8 cellular contexts compared by ENCODE assay signal in the genomic region with DNA sequence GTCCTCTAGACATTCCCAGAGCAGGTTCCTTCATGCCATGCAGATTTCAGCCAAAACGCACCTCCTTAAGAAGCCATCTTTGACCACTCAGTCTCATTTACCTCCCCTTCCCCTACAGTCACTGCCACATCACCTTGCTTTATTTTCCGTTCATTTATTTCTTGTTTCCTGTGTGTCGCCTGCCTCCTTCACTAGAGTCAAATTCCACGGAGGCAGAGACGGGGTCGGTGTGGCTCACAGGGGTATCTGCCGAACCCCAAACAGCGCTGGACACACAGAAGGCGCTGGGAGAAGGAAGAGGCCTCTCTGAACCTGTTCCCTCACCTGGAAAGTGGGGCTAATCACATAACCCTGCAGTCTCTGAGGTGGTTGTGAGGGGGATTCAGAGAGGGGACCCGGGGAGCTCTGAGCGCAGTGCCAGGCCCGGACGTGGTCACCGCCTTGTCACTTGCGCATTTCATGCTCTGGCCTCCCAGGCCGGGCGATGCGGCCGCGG. TPM values are rescaled to one million over a fixed set of nuclear protein-coding genes. Genes with fewer than 3 reads are reported as not detected.
DNase-seq lines count a peak whose midpoint lies in the region; ATAC-seq, FAIRE-seq and TF ChIP-seq lines count a peak whose summit lies in the region.

No MANE protein-coding gene starts in this region.

- H3K36me3 ChIP-seq in SJSA1 (no peaks in the 10 kb centered on the region), iPS DF 6.9 (ENCODE audit: control insufficient read depth, insufficient read depth, low read length) (no peaks in the 10 kb centered on the region), skeletal muscle satellite cell (ENCODE audit: insufficient read depth, low read length) (no peaks in the 10 kb centered on the region)

- no peak for TF ChIP-seq POLR2A in GM12891 (IDR thresholded peaks at IDR 0.05; ENCODE audit: low read depth, low read length)

- H3K4me2 ChIP-seq in skeletal muscle satellite cell (ENCODE audit: low read length), result peak overlapping the region; percentile 88

- H3K9me3 ChIP-seq in SJSA1 (replicated peaks), result no peaks in the 10 kb centered on the region
- no peaks in the 10 kb centered on the region for H3K9me3 ChIP-seq in iPS DF 6.9 (ENCODE audit: control insufficient read depth, insufficient read depth, low read length)
- H3K9me3 ChIP-seq in skeletal muscle satellite cell (replicated peaks; ENCODE audit: low read length), result no peaks in the 10 kb centered on the region

- no peak for ATAC-seq in GM21447 (IDR thresholded peaks at IDR 0.05; ENCODE audit: unreplicated experiment)
- no peak for ATAC-seq in HG02798 (IDR thresholded peaks at IDR 0.05; ENCODE audit: poor library complexity, unreplicated experiment)
- ATAC-seq in GM19023 (IDR thresholded peaks at IDR 0.05; ENCODE audit: unreplicated experiment), result no peak
- no peak for ATAC-seq in GM18511 (IDR thresholded peaks at IDR 0.05; ENCODE audit: unreplicated experiment)

- FAIRE-seq in GM12891 (lab: Jason Lieb, UNC), result peak; percentile 62

- H3K4me1 ChIP-seq in SJSA1 (replicated peaks) (peaks cover 17% of the 10 kb centered on the region), iPS DF 6.9 (ENCODE audit: control insufficient read depth, insufficient read depth, low read length) (peaks cover 3% of the 10 kb centered on the region), skeletal muscle satellite cell (ENCODE audit: control insufficient read depth, insufficient read depth, low read length) (peaks cover 11% of the 10 kb centered on the region)

- DNase-seq in GM12891 (ENCODE audit: insufficient read length, low spot score) (no peak), SJSA1 (ENCODE audit: low read depth in 1 of 2, low spot score in 2 of 2) (no peak), iPS DF 6.9 (ENCODE audit: low read depth, low spot score) (no peak)

- H3K9ac ChIP-seq in skeletal muscle satellite cell (ENCODE audit: low read depth, low read length), result no peak overlapping the region

- whole genome bisulfite sequencing in iPS DF 6.9 (ENCODE audit: insufficient coverage, insufficient read length), result no CpG with 5 or more reads among the region's 20 CpGs

- H3K27ac ChIP-seq in SJSA1 (no peak overlapping the region), iPS DF 6.9 (ENCODE audit: low read length) (no peak overlapping the region)

- peak overlapping the region; percentile 41; the same call in 1 of the 2 replicates for H3K4me3 ChIP-seq in SJSA1
- peak overlapping the region; percentile 61; the same call in 1 of the 2 replicates for H3K4me3 ChIP-seq in iPS DF 6.9 (ENCODE audit: low read length)
- peak overlapping the region; percentile 71 for H3K4me3 ChIP-seq in skeletal muscle satellite cell (ENCODE audit: low read length)

- H3K27me3 ChIP-seq in SJSA1 (replicated peaks), result peaks cover 13% of the 10 kb centered on the region
- H3K27me3 ChIP-seq in iPS DF 6.9 (ENCODE audit: control insufficient read depth, insufficient read depth, low read length), result peaks cover 20% of the 10 kb centered on the region
- H3K27me3 ChIP-seq in skeletal muscle satellite cell (ENCODE audit: control insufficient read depth, insufficient read depth, low read length), result peaks cover 50% of the 10 kb centered on the region

TF ChIP-seq in GM12891, 5 proteins besides CTCF, POLR2A, EP300 and RAD21:
- TF ChIP-seq POLR2AphosphoS5 (IDR thresholded peaks at IDR 0.05; ENCODE audit: low read depth, low read length) (no peak), POU2F2 (IDR thresholded peaks at IDR 0.05; ENCODE audit: low read depth, low read length) (no peak), SPI1 (IDR thresholded peaks at IDR 0.05; ENCODE audit: low read depth, low read length) (no peak), TAF1 (IDR thresholded peaks at IDR 0.05; ENCODE audit: low read depth, low read length) (no peak), PAX5 (IDR thresholded peaks at IDR 0.05; ENCODE audit: insufficient read depth, low read length, severe bottlenecking) (no peak)

RNA-seq across cellular contexts. Expression of a gene that starts 23.6 kb away (rescaled TPM):
- not detected for polyA plus RNA-seq in GM12891 (2012; ENCODE audit: low read depth, missing spikeins)
- total RNA-seq in SJSA1 (2014; rRNA removed; shearing (Covaris generic)), result not detected in 2 replicates
- total RNA-seq in skeletal muscle satellite cell (2012; rRNA removed), result not detected in 2 replicates
